31 cellular contexts compared by ENCODE assay signal in the genomic region with DNA sequence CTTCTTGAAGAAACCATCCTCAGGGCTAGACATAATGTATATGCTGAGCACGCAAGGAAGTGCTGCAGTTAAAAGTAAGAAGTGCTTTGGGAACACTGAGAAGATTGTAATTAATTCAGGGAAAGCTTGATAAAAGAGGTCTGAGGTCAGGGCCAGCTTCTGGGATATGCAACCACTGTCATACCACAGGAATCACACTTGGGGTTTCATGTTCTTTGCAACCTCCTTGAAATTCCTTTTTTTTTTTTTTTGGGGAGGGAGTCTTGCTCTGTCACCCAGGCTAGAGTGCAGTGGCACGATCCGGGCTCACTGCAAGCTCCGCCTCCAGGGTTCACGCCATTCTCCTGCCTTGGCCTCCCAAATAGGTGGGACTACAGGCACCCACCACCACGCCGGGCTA. TPM values are rescaled to one million over a fixed set of nuclear protein-coding genes. Genes with fewer than 3 reads are reported as not detected.
"Had no signal": no experiment of that assay in that cellular context is flagged by ENCODE, and none has a peak within 500 bp of the region (broad histone marks: within the 10 kb centered on the region; RNA-seq: fewer than 3 reads in every experiment).

No MANE protein-coding gene starts in this region.

- H3K9me3 ChIP-seq: stomach, suprapubic skin, testis, thoracic aorta, thyroid gland, tibial artery, tibial nerve, transverse colon, upper lobe of left lung, upper lobe of right lung, uterus, vagina had no signal

- H3K4me1 ChIP-seq: stomach, suprapubic skin, testis, thyroid gland, tibial artery, transverse colon, upper lobe of left lung, upper lobe of right lung, uterus, vagina had no signal

- H3K4me3 Mint-ChIP-seq: stimulated activated effector memory CD8-positive, alpha-beta T cell treated with anti-CD3 and anti-CD28 coated beads, Interleukin-12 subunit alpha, Interleukin-12 subunit beta, amount 100 ng/mL, for 72 hours; stimulated activated memory B cell treated with anti-CD40 and anti-IgM and Interleukin-4, amounts not matched to agents 10 μg/mL and 1 μg/mL and 100 μg/mL, for 72 hours; stimulated activated naive B cell treated with anti-CD40 and anti-IgM and Interleukin-4, amounts not matched to agents 10 μg/mL and 1 μg/mL and 100 μg/mL, for 72 hours; stimulated activated naive CD8-positive, alpha-beta T cell treated with anti-CD3 and anti-CD28 coated beads, Interleukin-15, amount 100 ng/mL, for 72 hours; stimulated activated naive CD8-positive, alpha-beta T cell treated with anti-CD3 and anti-CD28 coated beads, Interleukin-15, Interleukin-2, amounts not matched to agents 100 ng/mL and 50 ng/mL, for 24 hours; type B pancreatic cell had no signal

- H3K27ac ChIP-seq: stomach, suprapubic skin, testis, thoracic aorta, thyroid gland, tibial artery, tibial nerve, transverse colon, upper lobe of left lung, upper lobe of right lung, uterus, vagina had no signal

- H3K36me3 ChIP-seq: stomach, suprapubic skin, thoracic aorta, thyroid gland, tibial artery, tibial nerve, transverse colon, upper lobe of left lung, upper lobe of right lung, uterus, vagina had no signal

- DNase-seq: stimulated activated CD4-positive, alpha-beta T cell treated with anti-CD3 and anti-CD28 coated beads, Interleukin-2, amount 100 ng/mL, for 48 hours; stimulated activated CD4-positive, alpha-beta T cell treated with anti-CD3 and anti-CD28 coated beads, Interleukin-4, amount 100 ng/mL, for 1 hour; stimulated activated CD4-positive, alpha-beta T cell treated with anti-CD3 and anti-CD28 coated beads, Interleukin-4, amount 100 ng/mL, for 24 hours; stimulated activated CD4-positive, alpha-beta T cell treated with anti-CD3 and anti-CD28 coated beads, Interleukin-4, amount 100 ng/mL, for 4 hours; stimulated activated CD8-positive, alpha-beta memory T cell treated with anti-CD3 and anti-CD28 coated beads, Interleukin-4, amount 100 ng/mL, for 48 hours; stimulated activated naive B cell treated with anti-CD40 and anti-IgM and Interleukin-4, amounts not matched to agents 10 μg/mL and 1 μg/mL and 100 μg/mL, for 72 hours; stimulated activated naive CD4-positive, alpha-beta T cell; stimulated activated naive CD4-positive, alpha-beta T cell treated with Interleukin-2 at 50 U/mL for 16 hours; stimulated activated naive CD8-positive, alpha-beta T cell treated with anti-CD3 and anti-CD28 coated beads, Interleukin-15, amount 100 ng/mL, for 72 hours; stimulated activated naive CD8-positive, alpha-beta T cell treated with anti-CD3 and anti-CD28 coated beads, Interleukin-15, Interleukin-2, amounts not matched to agents 100 U/mL and 50 U/mL, for 24 hours; stomach; substantia nigra; testis; thyroid gland; tibial artery; transverse colon; trophoblast cell; upper lobe of left lung; upper lobe of right lung; uterus had no signal

- H3K4me3 ChIP-seq: stomach, suprapubic skin, testis, thoracic aorta, thyroid gland, tibial artery, tibial nerve, transverse colon, upper lobe of left lung, upper lobe of right lung, uterus, vagina had no signal

- FAIRE-seq: urothelium cell line had no signal

- H3K4me1 Mint-ChIP-seq: stimulated activated effector memory CD8-positive, alpha-beta T cell treated with anti-CD3 and anti-CD28 coated beads, Interleukin-12 subunit alpha, Interleukin-12 subunit beta, amount 100 ng/mL, for 72 hours; stimulated activated memory B cell treated with anti-CD40 and anti-IgM and Interleukin-4, amounts not matched to agents 10 μg/mL and 1 μg/mL and 100 μg/mL, for 72 hours; stimulated activated naive B cell treated with anti-CD40 and anti-IgM and Interleukin-4, amounts not matched to agents 10 μg/mL and 1 μg/mL and 100 μg/mL, for 72 hours; stimulated activated naive CD8-positive, alpha-beta T cell treated with anti-CD3 and anti-CD28 coated beads, Interleukin-15, amount 100 ng/mL, for 72 hours had no signal

- H3K9me3 Mint-ChIP-seq: stimulated activated effector memory CD8-positive, alpha-beta T cell treated with anti-CD3 and anti-CD28 coated beads, Interleukin-12 subunit alpha, Interleukin-12 subunit beta, amount 100 ng/mL, for 72 hours; stimulated activated memory B cell treated with anti-CD40 and anti-IgM and Interleukin-4, amounts not matched to agents 10 μg/mL and 1 μg/mL and 100 μg/mL, for 72 hours; stimulated activated naive B cell treated with anti-CD40 and anti-IgM and Interleukin-4, amounts not matched to agents 10 μg/mL and 1 μg/mL and 100 μg/mL, for 72 hours; stimulated activated naive CD8-positive, alpha-beta T cell treated with anti-CD3 and anti-CD28 coated beads, Interleukin-15, amount 100 ng/mL, for 72 hours; stimulated activated naive CD8-positive, alpha-beta T cell treated with anti-CD3 and anti-CD28 coated beads, Interleukin-15, Interleukin-2, amounts not matched to agents 100 ng/mL and 50 ng/mL, for 24 hours; type B pancreatic cell had no signal

- ATAC-seq: stimulated activated effector memory CD8-positive, alpha-beta T cell treated with anti-CD3 and anti-CD28 coated beads, Interleukin-12 subunit alpha, Interleukin-12 subunit beta, amount 100 ng/mL, for 72 hours; stimulated activated memory B cell treated with anti-CD40 and anti-IgM and Interleukin-4, amounts not matched to agents 10 μg/mL and 1 μg/mL and 100 μg/mL, for 72 hours; stimulated activated naive B cell treated with anti-CD40 and anti-IgM and Interleukin-4, amounts not matched to agents 10 μg/mL and 1 μg/mL and 100 μg/mL, for 72 hours; stimulated activated naive CD8-positive, alpha-beta T cell treated with anti-CD3 and anti-CD28 coated beads, Interleukin-15, amount 100 ng/mL, for 72 hours; stimulated activated naive CD8-positive, alpha-beta T cell treated with anti-CD3 and anti-CD28 coated beads, Interleukin-15, Interleukin-2, amounts not matched to agents 100 U/mL and 50 U/mL, for 24 hours; upper lobe of right lung had no signal

- H3K27ac Mint-ChIP-seq: stimulated activated effector memory CD8-positive, alpha-beta T cell treated with anti-CD3 and anti-CD28 coated beads, Interleukin-12 subunit alpha, Interleukin-12 subunit beta, amount 100 ng/mL, for 72 hours; stimulated activated memory B cell treated with anti-CD40 and anti-IgM and Interleukin-4, amounts not matched to agents 10 μg/mL and 1 μg/mL and 100 μg/mL, for 72 hours; stimulated activated naive B cell treated with anti-CD40 and anti-IgM and Interleukin-4, amounts not matched to agents 10 μg/mL and 1 μg/mL and 100 μg/mL, for 72 hours; stimulated activated naive CD8-positive, alpha-beta T cell treated with anti-CD3 and anti-CD28 coated beads, Interleukin-15, amount 100 ng/mL, for 72 hours; stimulated activated naive CD8-positive, alpha-beta T cell treated with anti-CD3 and anti-CD28 coated beads, Interleukin-15, Interleukin-2, amounts not matched to agents 100 ng/mL and 50 ng/mL, for 24 hours; type B pancreatic cell had no signal

- H3K27me3 ChIP-seq: stomach, suprapubic skin, testis, thyroid gland, tibial artery, tibial nerve, transverse colon, upper lobe of left lung, upper lobe of right lung, uterus, vagina had no signal

- H3K36me3 Mint-ChIP-seq: stimulated activated effector memory CD8-positive, alpha-beta T cell treated with anti-CD3 and anti-CD28 coated beads, Interleukin-12 subunit alpha, Interleukin-12 subunit beta, amount 100 ng/mL, for 72 hours; stimulated activated memory B cell treated with anti-CD40 and anti-IgM and Interleukin-4, amounts not matched to agents 10 μg/mL and 1 μg/mL and 100 μg/mL, for 72 hours; stimulated activated naive B cell treated with anti-CD40 and anti-IgM and Interleukin-4, amounts not matched to agents 10 μg/mL and 1 μg/mL and 100 μg/mL, for 72 hours; type B pancreatic cell had no signal

RNA-seq across cellular contexts. Expression of gene PAH, which starts 6.9 kb away (rescaled TPM):
- total RNA-seq: subcutaneous adipose tissue, thoracic aorta, transverse colon, upper lobe of right lung, vagina had no signal

RNA-seq across cellular contexts. Expression of gene ASCL1, which starts 47.3 kb away (rescaled TPM):
- total RNA-seq: subcutaneous adipose tissue, suprapubic skin, thoracic aorta, transverse colon, upper lobe of right lung, ureter, vagina had no signal
